1 cellular context compared by ENCODE assay signal in the genomic region with DNA sequence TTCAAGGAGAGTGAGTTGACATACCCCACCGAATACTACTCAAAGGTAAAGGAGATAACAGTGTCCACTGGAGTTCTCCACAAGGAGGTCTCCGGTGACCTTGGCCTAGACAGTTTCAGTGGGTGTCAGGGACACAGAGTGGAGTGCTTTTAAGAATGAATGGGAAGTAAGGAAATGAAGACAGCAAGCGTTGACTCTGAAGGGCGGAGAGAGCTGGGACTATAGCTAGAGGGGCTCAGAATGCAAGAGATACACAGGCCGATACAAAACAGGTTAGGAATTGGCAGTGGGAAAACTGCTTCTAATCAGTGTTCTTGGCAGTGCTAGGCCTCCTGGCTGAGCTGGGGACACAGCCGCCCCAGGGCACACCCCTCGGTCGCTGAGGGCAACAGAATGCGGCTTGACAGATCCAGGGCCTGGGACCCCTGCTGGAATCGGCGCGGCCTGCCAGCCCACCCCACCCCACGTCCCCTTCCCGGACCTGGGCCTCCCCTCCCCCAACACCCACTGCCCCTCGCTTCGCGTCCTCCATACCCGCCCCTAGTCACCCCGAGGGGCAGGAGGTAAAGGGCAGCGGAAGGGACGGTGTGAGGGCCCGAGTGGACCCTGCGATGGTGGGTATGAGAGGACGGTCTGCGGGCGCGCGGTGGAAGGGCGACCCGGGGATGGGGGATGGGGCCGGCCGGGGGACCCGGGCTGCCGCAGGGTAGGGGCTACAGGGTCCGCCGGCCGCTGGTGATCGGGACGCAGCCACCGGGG.
A peak's percentile ranks its signal among the peaks of the same experiment; 100 is the strongest.
TF ChIP-seq lines count a peak whose summit lies in the region.

No MANE protein-coding gene starts in this region.

TF ChIP-seq in SK-N-SH, 30 proteins besides CTCF, POLR2A, EP300 and RAD21:
- TF ChIP-seq, protein P1, sequence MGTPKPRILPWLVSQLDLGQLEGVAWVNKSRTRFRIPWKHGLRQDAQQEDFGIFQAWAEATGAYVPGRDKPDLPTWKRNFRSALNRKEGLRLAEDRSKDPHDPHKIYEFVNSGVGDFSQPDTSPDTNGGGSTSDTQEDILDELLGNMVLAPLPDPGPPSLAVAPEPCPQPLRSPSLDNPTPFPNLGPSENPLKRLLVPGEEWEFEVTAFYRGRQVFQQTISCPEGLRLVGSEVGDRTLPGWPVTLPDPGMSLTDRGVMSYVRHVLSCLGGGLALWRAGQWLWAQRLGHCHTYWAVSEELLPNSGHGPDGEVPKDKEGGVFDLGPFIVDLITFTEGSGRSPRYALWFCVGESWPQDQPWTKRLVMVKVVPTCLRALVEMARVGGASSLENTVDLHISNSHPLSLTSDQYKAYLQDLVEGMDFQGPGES (IDR thresholded peaks at IDR 0.05; ENCODE audit: low read depth, low read length), result no peak
- TF ChIP-seq, protein P2, sequence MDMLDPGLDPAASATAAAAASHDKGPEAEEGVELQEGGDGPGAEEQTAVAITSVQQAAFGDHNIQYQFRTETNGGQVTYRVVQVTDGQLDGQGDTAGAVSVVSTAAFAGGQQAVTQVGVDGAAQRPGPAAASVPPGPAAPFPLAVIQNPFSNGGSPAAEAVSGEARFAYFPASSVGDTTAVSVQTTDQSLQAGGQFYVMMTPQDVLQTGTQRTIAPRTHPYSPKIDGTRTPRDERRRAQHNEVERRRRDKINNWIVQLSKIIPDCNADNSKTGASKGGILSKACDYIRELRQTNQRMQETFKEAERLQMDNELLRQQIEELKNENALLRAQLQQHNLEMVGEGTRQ (IDR thresholded peaks at IDR 0.05; ENCODE audit: borderline replicate concordance, low read depth, low read length), result no peak
- peak; percentile 7 for TF ChIP-seq CHD2 (IDR thresholded peaks at IDR 0.05; ENCODE audit: low read length, partially characterized antibody)
